ENCODE assay signal across 1 cellular context in genomic region chr15:47412802-47413201, GRCh38.
A peak's percentile ranks its signal among the peaks of the same experiment; 100 is the strongest.
TF ChIP-seq lines count a peak whose summit lies in the region.

No MANE protein-coding gene starts in this region.

TF ChIP-seq in K562, 482 proteins besides CTCF, POLR2A, EP300 and RAD21:
- TF ChIP-seq, protein P1, sequence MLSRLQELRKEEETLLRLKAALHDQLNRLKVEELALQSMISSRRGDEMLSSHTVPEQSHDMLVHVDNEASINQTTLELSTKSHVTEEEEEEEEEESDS (CRISPR knock-in tag; IDR thresholded peaks at IDR 0.05): no peak
- TF ChIP-seq MAZ (CRISPR knock-in tag; conservative IDR thresholded peaks at IDR 0.05 in 1 of 2, IDR thresholded peaks at IDR 0.05 in 1 of 2) (no peak), ZNF561 (CRISPR knock-in tag; conservative IDR thresholded peaks at IDR 0.05) (no peak), MTA3 (IDR thresholded peaks at IDR 0.05; ENCODE audit: borderline replicate concordance) (no peak), SIN3A (IDR thresholded peaks at IDR 0.05; ENCODE audit: borderline replicate concordance in 2 of 2, control insufficient read depth in 1 of 2, low read depth in 2 of 2, low read length in 2 of 2) (no peak), ZNF165 (CRISPR knock-in tag; IDR thresholded peaks at IDR 0.05; ENCODE audit: borderline replicate concordance) (no peak), PBX2 (CRISPR knock-in tag; IDR thresholded peaks at IDR 0.05; ENCODE audit: low read depth) (no peak), PBX2 (tag; conservative IDR thresholded peaks at IDR 0.05; ENCODE audit: low read depth) (peak; percentile 90)
